Comparison of ENCODE assay signal across 1 cellular context in the genomic region with DNA sequence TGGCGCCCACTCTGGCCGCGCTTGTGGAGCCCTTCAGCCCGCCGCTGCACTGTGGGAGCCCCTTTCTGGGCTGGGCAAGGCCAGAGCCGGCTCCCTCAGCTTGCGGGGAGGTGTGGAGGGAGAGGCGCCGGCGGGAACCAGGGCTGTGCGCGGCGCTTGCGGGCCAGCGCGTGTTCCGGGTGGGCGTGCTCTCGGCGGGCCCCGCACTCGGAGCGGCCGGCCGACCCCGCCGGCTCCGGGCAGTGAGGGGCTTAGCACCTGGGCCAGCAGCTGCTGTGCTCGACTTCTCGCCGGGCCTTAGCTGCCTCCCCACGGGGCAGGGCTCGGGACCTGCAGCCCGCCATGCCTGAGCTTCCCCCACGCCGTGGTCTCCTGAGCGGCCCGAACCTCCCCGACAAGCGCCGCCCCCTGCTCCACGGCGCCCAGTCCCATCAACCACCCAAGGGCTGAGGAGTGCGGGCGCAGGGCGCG.
A peak's percentile ranks its signal among the peaks of the same experiment; 100 is the strongest.
TF ChIP-seq lines count a peak whose summit lies in the region.

No MANE protein-coding gene starts in this region.

TF ChIP-seq in HepG2, 621 proteins besides CTCF, POLR2A, EP300 and RAD21:
- TF ChIP-seq, protein P1, sequence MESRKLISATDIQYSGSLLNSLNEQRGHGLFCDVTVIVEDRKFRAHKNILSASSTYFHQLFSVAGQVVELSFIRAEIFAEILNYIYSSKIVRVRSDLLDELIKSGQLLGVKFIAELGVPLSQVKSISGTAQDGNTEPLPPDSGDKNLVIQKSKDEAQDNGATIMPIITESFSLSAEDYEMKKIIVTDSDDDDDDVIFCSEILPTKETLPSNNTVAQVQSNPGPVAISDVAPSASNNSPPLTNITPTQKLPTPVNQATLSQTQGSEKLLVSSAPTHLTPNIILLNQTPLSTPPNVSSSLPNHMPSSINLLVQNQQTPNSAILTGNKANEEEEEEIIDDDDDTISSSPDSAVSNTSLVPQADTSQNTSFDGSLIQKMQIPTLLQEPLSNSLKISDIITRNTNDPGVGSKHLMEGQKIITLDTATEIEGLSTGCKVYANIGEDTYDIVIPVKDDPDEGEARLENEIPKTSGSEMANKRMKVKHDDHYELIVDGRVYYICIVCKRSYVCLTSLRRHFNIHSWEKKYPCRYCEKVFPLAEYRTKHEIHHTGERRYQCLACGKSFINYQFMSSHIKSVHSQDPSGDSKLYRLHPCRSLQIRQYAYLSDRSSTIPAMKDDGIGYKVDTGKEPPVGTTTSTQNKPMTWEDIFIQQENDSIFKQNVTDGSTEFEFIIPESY (CRISPR knock-in tag; IDR thresholded peaks at IDR 0.05), result 0 out of 2 replicates have a peak, but pooled peaks have one; percentile 12
